Comparison of ENCODE assay signal across 1 cellular context in genomic region chr3:12759693-12760565, GRCh38.
TF ChIP-seq lines count a peak whose summit lies in the region.

No MANE protein-coding gene starts in this region.

TF ChIP-seq in GM23338, 12 proteins besides CTCF, POLR2A, EP300 and RAD21:
- no peak for TF ChIP-seq ZNF462 (CRISPR knock-in tag; IDR thresholded peaks at IDR 0.05)
- no peak for TF ChIP-seq ZNF331 (CRISPR knock-in tag; IDR thresholded peaks at IDR 0.05; ENCODE audit: low read depth)
- no peak for TF ChIP-seq CREB1 (CRISPR knock-in tag; IDR thresholded peaks at IDR 0.05; ENCODE audit: low read depth)
- TF ChIP-seq, protein P1, sequence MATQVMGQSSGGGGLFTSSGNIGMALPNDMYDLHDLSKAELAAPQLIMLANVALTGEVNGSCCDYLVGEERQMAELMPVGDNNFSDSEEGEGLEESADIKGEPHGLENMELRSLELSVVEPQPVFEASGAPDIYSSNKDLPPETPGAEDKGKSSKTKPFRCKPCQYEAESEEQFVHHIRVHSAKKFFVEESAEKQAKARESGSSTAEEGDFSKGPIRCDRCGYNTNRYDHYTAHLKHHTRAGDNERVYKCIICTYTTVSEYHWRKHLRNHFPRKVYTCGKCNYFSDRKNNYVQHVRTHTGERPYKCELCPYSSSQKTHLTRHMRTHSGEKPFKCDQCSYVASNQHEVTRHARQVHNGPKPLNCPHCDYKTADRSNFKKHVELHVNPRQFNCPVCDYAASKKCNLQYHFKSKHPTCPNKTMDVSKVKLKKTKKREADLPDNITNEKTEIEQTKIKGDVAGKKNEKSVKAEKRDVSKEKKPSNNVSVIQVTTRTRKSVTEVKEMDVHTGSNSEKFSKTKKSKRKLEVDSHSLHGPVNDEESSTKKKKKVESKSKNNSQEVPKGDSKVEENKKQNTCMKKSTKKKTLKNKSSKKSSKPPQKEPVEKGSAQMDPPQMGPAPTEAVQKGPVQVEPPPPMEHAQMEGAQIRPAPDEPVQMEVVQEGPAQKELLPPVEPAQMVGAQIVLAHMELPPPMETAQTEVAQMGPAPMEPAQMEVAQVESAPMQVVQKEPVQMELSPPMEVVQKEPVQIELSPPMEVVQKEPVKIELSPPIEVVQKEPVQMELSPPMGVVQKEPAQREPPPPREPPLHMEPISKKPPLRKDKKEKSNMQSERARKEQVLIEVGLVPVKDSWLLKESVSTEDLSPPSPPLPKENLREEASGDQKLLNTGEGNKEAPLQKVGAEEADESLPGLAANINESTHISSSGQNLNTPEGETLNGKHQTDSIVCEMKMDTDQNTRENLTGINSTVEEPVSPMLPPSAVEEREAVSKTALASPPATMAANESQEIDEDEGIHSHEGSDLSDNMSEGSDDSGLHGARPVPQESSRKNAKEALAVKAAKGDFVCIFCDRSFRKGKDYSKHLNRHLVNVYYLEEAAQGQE (IDR thresholded peaks at IDR 0.05; ENCODE audit: unreplicated experiment) = no peak
- TF ChIP-seq ZNF114 (CRISPR knock-in tag; IDR thresholded peaks at IDR 0.05) = no peak
- TF ChIP-seq, protein P2, sequence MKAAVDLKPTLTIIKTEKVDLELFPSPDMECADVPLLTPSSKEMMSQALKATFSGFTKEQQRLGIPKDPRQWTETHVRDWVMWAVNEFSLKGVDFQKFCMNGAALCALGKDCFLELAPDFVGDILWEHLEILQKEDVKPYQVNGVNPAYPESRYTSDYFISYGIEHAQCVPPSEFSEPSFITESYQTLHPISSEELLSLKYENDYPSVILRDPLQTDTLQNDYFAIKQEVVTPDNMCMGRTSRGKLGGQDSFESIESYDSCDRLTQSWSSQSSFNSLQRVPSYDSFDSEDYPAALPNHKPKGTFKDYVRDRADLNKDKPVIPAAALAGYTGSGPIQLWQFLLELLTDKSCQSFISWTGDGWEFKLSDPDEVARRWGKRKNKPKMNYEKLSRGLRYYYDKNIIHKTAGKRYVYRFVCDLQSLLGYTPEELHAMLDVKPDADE (IDR thresholded peaks at IDR 0.05) = no peak
- TF ChIP-seq POLR2AphosphoS5 (IDR thresholded peaks at IDR 0.05; ENCODE audit: low read depth) = no peak
- no peak for TF ChIP-seq EZH2 (IDR thresholded peaks at IDR 0.05; ENCODE audit: low read depth, unreplicated experiment)
- TF ChIP-seq STAT1 (IDR thresholded peaks at IDR 0.05; ENCODE audit: unreplicated experiment) = no peak
- no peak for TF ChIP-seq EZH2phosphoT487 (IDR thresholded peaks at IDR 0.05; ENCODE audit: unreplicated experiment)
- TF ChIP-seq NANOG (IDR thresholded peaks at IDR 0.05; ENCODE audit: borderline replicate concordance) = no peak
- TF ChIP-seq JUNB (IDR thresholded peaks at IDR 0.05; ENCODE audit: unreplicated experiment) = no peak
TF ChIP-seq in GM23338: peak in this region for 0.
